Comparison of ENCODE assay signal across 35 cellular contexts in the genomic region with DNA sequence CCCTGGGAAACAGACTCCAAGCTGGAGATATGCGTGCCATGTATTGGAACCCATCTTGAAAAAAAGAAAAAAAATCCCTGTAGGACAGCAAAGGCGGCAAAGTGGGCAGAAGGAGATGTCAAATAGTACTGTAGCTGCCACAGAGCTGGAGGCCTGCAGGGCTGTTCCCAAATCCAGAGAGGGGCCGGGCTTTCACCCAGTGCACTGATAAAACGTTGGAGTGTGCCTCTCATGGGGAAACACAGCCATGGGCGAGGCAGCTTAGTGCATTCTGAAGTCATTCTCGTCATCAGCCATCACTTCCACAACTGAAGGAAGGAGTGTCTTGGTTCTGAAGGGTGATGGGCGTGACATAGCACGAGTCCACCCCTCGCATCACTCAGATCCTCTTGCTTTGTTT. TPM values are rescaled to one million over a fixed set of nuclear protein-coding genes. Genes with fewer than 3 reads are reported as not detected.
"Had no signal": no experiment of that assay in that cellular context is flagged by ENCODE, and none has a peak within 500 bp of the region (broad histone marks: within the 10 kb centered on the region; RNA-seq: fewer than 3 reads in every experiment).

No MANE protein-coding gene starts in this region.

- H3K27me3 Mint-ChIP-seq: activated B cell treated with CpG ODN at 0.5 μM for 24 hours; activated CD4-positive, alpha-beta memory T cell treated with anti-CD3 and anti-CD28 coated beads for 36 hours; activated T-helper 17 cell treated with anti-CD3 and anti-CD28 coated beads, Interleukin-2, amount 50 U/mL, for 72 hours; brain; central memory CD8-positive, alpha-beta T cell had no signal

- H3K4me3 Mint-ChIP-seq: activated B cell treated with CpG ODN at 0.5 μM for 24 hours; activated CD4-positive, alpha-beta memory T cell treated with anti-CD3 and anti-CD28 coated beads for 36 hours; activated CD4-positive, alpha-beta T cell treated with anti-CD3 and anti-CD28 coated beads for 36 hours; activated CD4-positive, alpha-beta T cell treated with anti-CD3 and anti-CD28 coated beads, Interleukin-2, amount 10 ng/mL, durations not matched to agents 24 days and 14 days; activated CD8-positive, alpha-beta memory T cell treated with anti-CD3 and anti-CD28 coated beads, Interleukin-2, amount 10 ng/mL, durations not matched to agents 7 days and 5 days; activated CD8-positive, alpha-beta T cell treated with anti-CD3 and anti-CD28 coated beads, Interleukin-2, amount 10 ng/mL, durations not matched to agents 7 days and 5 days; activated naive CD4-positive, alpha-beta T cell treated with anti-CD3 and anti-CD28 coated beads for 36 hours; activated naive CD4-positive, alpha-beta T cell treated with anti-CD3 and anti-CD28 coated beads, Interleukin-2, amount 50 U/mL, for 24 hours; activated naive CD8-positive, alpha-beta T cell treated with anti-CD3 and anti-CD28 coated beads, Interleukin-2, amount 10 ng/mL, durations not matched to agents 7 days and 5 days; activated T-cell treated with anti-CD3 and anti-CD28 coated beads, Interleukin-2, amount 50 U/mL, for 24 hours; activated T-helper 17 cell treated with anti-CD3 and anti-CD28 coated beads, Interleukin-2, amount 50 U/mL, for 72 hours; brain; central memory CD8-positive, alpha-beta T cell; effector memory CD8-positive, alpha-beta T cell; T-helper 17 cell; T-helper 2 cell treated with Interferon-gamma antibody and Interleukin-4, amounts not matched to agents 5 μg/mL and 100 μg/mL, for 36 hours had no signal

- DNase-seq: activated B cell treated with CpG ODN at 0.5 μM for 24 hours; activated CD4-positive, alpha-beta memory T cell treated with anti-CD3 and anti-CD28 coated beads for 36 hours; activated CD4-positive, alpha-beta T cell treated with anti-CD3 and anti-CD28 coated beads for 36 hours; activated CD4-positive, alpha-beta T cell treated with anti-CD3 and anti-CD28 coated beads, Interleukin-2, amount 10 ng/mL, durations not matched to agents 24 days and 14 days; activated CD8-positive, alpha-beta memory T cell treated with anti-CD3 and anti-CD28 coated beads, Interleukin-2, amount 10 ng/mL, durations not matched to agents 7 days and 5 days; activated CD8-positive, alpha-beta memory T cell treated with anti-CD3 and anti-CD28 coated beads, Interleukin-2, amount 50 U/mL, for 4 hours; activated CD8-positive, alpha-beta T cell treated with anti-CD3 and anti-CD28 coated beads, Interleukin-2, amount 10 ng/mL, durations not matched to agents 7 days and 5 days; activated effector memory CD4-positive, alpha-beta T cell treated with Interleukin-2 at 50 U/mL for 16 hours; activated gamma-delta T cell treated with Interleukin-2 at 50 U/mL for 16 hours; activated naive CD4-positive, alpha-beta T cell treated with anti-CD3 and anti-CD28 coated beads for 36 hours; activated naive CD8-positive, alpha-beta T cell treated with anti-CD3 and anti-CD28 coated beads, Interleukin-2, amount 10 ng/mL, durations not matched to agents 7 days and 5 days; activated T-cell treated with anti-CD3 and anti-CD28 coated beads, Interleukin-2, amount 50 U/mL, for 24 hours; cortex of kidney; dermis blood vessel endothelial cell; effector CD4-positive, alpha-beta T cell; effector memory CD8-positive, alpha-beta T cell; erythroblast; foreskin keratinocyte; gastrocnemius medialis; glutamatergic neuron; T-helper 1 cell; T-helper 17 cell; T1000; WERI-Rb-1 had no signal

- H3K4me1 ChIP-seq: ascending aorta, breast epithelium, esophagus muscularis mucosa, foreskin keratinocyte had no signal

- H3K36me3 Mint-ChIP-seq: activated CD4-positive, alpha-beta memory T cell treated with anti-CD3 and anti-CD28 coated beads for 36 hours; activated CD8-positive, alpha-beta memory T cell treated with anti-CD3 and anti-CD28 coated beads, Interleukin-2, amount 10 ng/mL, durations not matched to agents 7 days and 5 days; activated naive CD4-positive, alpha-beta T cell treated with anti-CD3 and anti-CD28 coated beads, Interleukin-2, amount 50 U/mL, for 24 hours; activated naive CD8-positive, alpha-beta T cell treated with anti-CD3 and anti-CD28 coated beads, Interleukin-2, amount 10 ng/mL, durations not matched to agents 7 days and 5 days; brain had no signal

- ATAC-seq: activated CD4-positive, alpha-beta T cell treated with anti-CD3 and anti-CD28 coated beads for 36 hours; activated CD4-positive, CD25-positive, alpha-beta regulatory T cell treated with anti-CD3 and anti-CD28 coated beads, Interleukin-2, amount 50 U/mL, for 24 hours; activated CD8-positive, alpha-beta memory T cell treated with anti-CD3 and anti-CD28 coated beads, Interleukin-2, amount 10 ng/mL, durations not matched to agents 7 days and 5 days; activated CD8-positive, alpha-beta T cell treated with anti-CD3 and anti-CD28 coated beads, Interleukin-2, amount 10 ng/mL, durations not matched to agents 7 days and 5 days; activated T-helper 17 cell treated with anti-CD3 and anti-CD28 coated beads, Interleukin-2, amount 50 U/mL, for 72 hours; effector memory CD8-positive, alpha-beta T cell; foreskin keratinocyte; gastrocnemius medialis; T-helper 17 cell had no signal

- H3K4me1 Mint-ChIP-seq: activated B cell treated with CpG ODN at 0.5 μM for 24 hours; activated CD4-positive, alpha-beta T cell treated with anti-CD3 and anti-CD28 coated beads for 36 hours; activated CD4-positive, alpha-beta T cell treated with anti-CD3 and anti-CD28 coated beads, Interleukin-2, amount 10 ng/mL, durations not matched to agents 24 days and 14 days; activated CD8-positive, alpha-beta memory T cell treated with anti-CD3 and anti-CD28 coated beads, Interleukin-2, amount 10 ng/mL, durations not matched to agents 7 days and 5 days; activated naive CD4-positive, alpha-beta T cell treated with anti-CD3 and anti-CD28 coated beads, Interleukin-2, amount 50 U/mL, for 24 hours; activated naive CD8-positive, alpha-beta T cell treated with anti-CD3 and anti-CD28 coated beads, Interleukin-2, amount 10 ng/mL, durations not matched to agents 7 days and 5 days; activated T-helper 17 cell treated with anti-CD3 and anti-CD28 coated beads, Interleukin-2, amount 50 U/mL, for 72 hours; central memory CD8-positive, alpha-beta T cell; T-helper 17 cell had no signal

- H3K27me3 ChIP-seq: ascending aorta, breast epithelium, cardiac muscle cell, esophagus muscularis mucosa, foreskin keratinocyte, gastrocnemius medialis had no signal

- H3K27ac ChIP-seq: ascending aorta, breast epithelium, cardiac muscle cell, esophagus muscularis mucosa, foreskin keratinocyte, WERI-Rb-1 had no signal

- H3K36me3 ChIP-seq: ascending aorta, breast epithelium, cardiac muscle cell, esophagus muscularis mucosa, gastrocnemius medialis, WERI-Rb-1 had no signal

- H3K27ac Mint-ChIP-seq: activated B cell treated with CpG ODN at 0.5 μM for 24 hours; activated CD4-positive, alpha-beta memory T cell treated with anti-CD3 and anti-CD28 coated beads for 36 hours; activated CD4-positive, alpha-beta T cell treated with anti-CD3 and anti-CD28 coated beads for 36 hours; activated CD4-positive, alpha-beta T cell treated with anti-CD3 and anti-CD28 coated beads, Interleukin-2, amount 10 ng/mL, durations not matched to agents 24 days and 14 days; activated CD8-positive, alpha-beta memory T cell treated with anti-CD3 and anti-CD28 coated beads, Interleukin-2, amount 10 ng/mL, durations not matched to agents 7 days and 5 days; activated CD8-positive, alpha-beta T cell treated with anti-CD3 and anti-CD28 coated beads, Interleukin-2, amount 10 ng/mL, durations not matched to agents 7 days and 5 days; activated naive CD4-positive, alpha-beta T cell treated with anti-CD3 and anti-CD28 coated beads for 36 hours; activated naive CD4-positive, alpha-beta T cell treated with anti-CD3 and anti-CD28 coated beads, Interleukin-2, amount 50 U/mL, for 24 hours; activated naive CD8-positive, alpha-beta T cell treated with anti-CD3 and anti-CD28 coated beads, Interleukin-2, amount 10 ng/mL, durations not matched to agents 7 days and 5 days; activated T-cell treated with anti-CD3 and anti-CD28 coated beads, Interleukin-2, amount 50 U/mL, for 24 hours; activated T-helper 17 cell treated with anti-CD3 and anti-CD28 coated beads, Interleukin-2, amount 50 U/mL, for 72 hours; brain; effector memory CD8-positive, alpha-beta T cell; T-helper 17 cell; T-helper 2 cell treated with Interferon-gamma antibody and Interleukin-4, amounts not matched to agents 5 μg/mL and 100 μg/mL, for 36 hours had no signal

- H3K4me3 ChIP-seq: ascending aorta, breast epithelium, cardiac muscle cell, esophagus muscularis mucosa, gastrocnemius medialis had no signal

- H3K9me3 Mint-ChIP-seq: activated B cell treated with CpG ODN at 0.5 μM for 24 hours; activated CD4-positive, alpha-beta memory T cell treated with anti-CD3 and anti-CD28 coated beads for 36 hours; activated CD4-positive, alpha-beta T cell treated with anti-CD3 and anti-CD28 coated beads, Interleukin-2, amount 10 ng/mL, durations not matched to agents 24 days and 14 days; activated naive CD4-positive, alpha-beta T cell treated with anti-CD3 and anti-CD28 coated beads for 36 hours; activated naive CD4-positive, alpha-beta T cell treated with anti-CD3 and anti-CD28 coated beads, Interleukin-2, amount 50 U/mL, for 24 hours; activated naive CD8-positive, alpha-beta T cell treated with anti-CD3 and anti-CD28 coated beads, Interleukin-2, amount 10 ng/mL, durations not matched to agents 7 days and 5 days; activated T-cell treated with anti-CD3 and anti-CD28 coated beads, Interleukin-2, amount 50 U/mL, for 24 hours; activated T-helper 17 cell treated with anti-CD3 and anti-CD28 coated beads, Interleukin-2, amount 50 U/mL, for 72 hours; brain; central memory CD8-positive, alpha-beta T cell; effector memory CD8-positive, alpha-beta T cell; T-helper 2 cell treated with Interferon-gamma antibody and Interleukin-4, amounts not matched to agents 5 μg/mL and 100 μg/mL, for 36 hours had no signal

- H3K9me3 ChIP-seq: ascending aorta, breast epithelium, esophagus muscularis mucosa, gastrocnemius medialis had no signal

RNA-seq across cellular contexts. Expression of a gene that starts 4.8 kb away (rescaled TPM):
- total RNA-seq: activated B cell treated with CpG ODN at 0.5 μM for 24 hours; activated CD4-positive, alpha-beta memory T cell treated with anti-CD3 and anti-CD28 coated beads for 36 hours; activated CD4-positive, alpha-beta T cell treated with anti-CD3 and anti-CD28 coated beads for 36 hours; activated CD4-positive, alpha-beta T cell treated with anti-CD3 and anti-CD28 coated beads, Interleukin-2, amount 10 ng/mL, durations not matched to agents 24 days and 14 days; activated CD8-positive, alpha-beta memory T cell treated with anti-CD3 and anti-CD28 coated beads for 36 hours; activated CD8-positive, alpha-beta memory T cell treated with anti-CD3 and anti-CD28 coated beads, Interleukin-2, amount 10 ng/mL, durations not matched to agents 7 days and 5 days; activated CD8-positive, alpha-beta T cell treated with anti-CD3 and anti-CD28 coated beads, Interleukin-2, amount 10 ng/mL, durations not matched to agents 7 days and 5 days; activated naive CD4-positive, alpha-beta T cell treated with anti-CD3 and anti-CD28 coated beads for 36 hours; activated naive CD8-positive, alpha-beta T cell treated with anti-CD3 and anti-CD28 coated beads, Interleukin-2, amount 10 ng/mL, durations not matched to agents 7 days and 5 days; activated T-helper 17 cell treated with anti-CD3 and anti-CD28 coated beads, Interleukin-2, amount 50 U/mL, for 72 hours; ascending aorta; dermis blood vessel endothelial cell; foreskin keratinocyte; T-helper 17 cell had no signal
- polyA plus RNA-seq: cardiac muscle cell, foreskin keratinocyte had no signal
